ENCODE assay signal across 10 cellular contexts in genomic region chr5:74186351-74187315, GRCh38.
"Had no signal": no experiment of that assay in that cellular context is flagged by ENCODE, and none has a peak within 500 bp of the region (broad histone marks: within the 10 kb centered on the region; RNA-seq: fewer than 3 reads in every experiment).

No MANE protein-coding gene starts in this region.

- H3K4me3 ChIP-seq: adrenal gland, heart left ventricle, SK-N-MC, transverse colon had no signal

- H3K27ac ChIP-seq: adrenal gland, heart left ventricle, SK-N-MC, transverse colon had no signal

- H3K4me1 ChIP-seq: transverse colon had no signal

- H3K36me3 ChIP-seq: adrenal gland, heart left ventricle, transverse colon had no signal

- H3K27me3 ChIP-seq: adrenal gland, heart left ventricle, transverse colon had no signal

- DNase-seq: activated B cell treated with CpG ODN at 0.5 μM for 24 hours; activated CD4-positive, alpha-beta T cell treated with anti-CD3 and anti-CD28 coated beads, Interleukin-2, amount 10 ng/mL, durations not matched to agents 7 days and 5 days; activated naive CD4-positive, alpha-beta T cell treated with anti-CD3 and anti-CD28 coated beads, Interleukin-2, amount 10 ng/mL, durations not matched to agents 7 days and 5 days; activated T-cell treated with anti-CD3 and anti-CD28 coated beads for 4 hours; posterior cingulate gyrus; small intestine; transverse colon had no signal

- H3K9me3 ChIP-seq: adrenal gland had no signal
